In the genomic region with DNA sequence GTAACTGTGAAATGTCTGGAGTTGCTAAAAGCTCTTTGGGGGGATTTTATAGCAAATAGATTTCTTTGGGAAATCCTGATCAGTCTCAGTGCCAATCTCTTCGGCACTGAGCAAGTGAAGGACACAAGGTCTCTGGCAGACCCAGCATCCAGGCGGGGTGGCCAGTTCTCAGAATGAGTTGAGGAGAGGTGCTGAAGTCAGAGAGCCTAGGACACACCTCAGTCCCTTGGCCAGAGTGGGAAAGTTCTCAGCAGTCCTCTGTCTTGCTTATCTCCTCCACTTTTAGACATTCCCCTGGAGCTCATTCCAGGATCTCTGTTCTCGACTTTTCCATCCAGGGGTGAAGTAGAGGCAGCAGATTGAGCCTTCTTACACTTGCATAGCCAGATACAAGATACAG, we compare ENCODE assay signal across 26 cellular contexts. TPM values are rescaled to one million over a fixed set of nuclear protein-coding genes. Genes with fewer than 3 reads are reported as not detected.
"Had no signal": no experiment of that assay in that cellular context is flagged by ENCODE, and none has a peak within 500 bp of the region (broad histone marks: within the 10 kb centered on the region; RNA-seq: fewer than 3 reads in every experiment).

No MANE protein-coding gene starts in this region.

- DNase-seq: activated CD4-positive, alpha-beta memory T cell treated with anti-CD3 and anti-CD28 coated beads, Interleukin-2, amount 10 ng/mL, durations not matched to agents 7 days and 5 days; activated CD4-positive, alpha-beta T cell treated with anti-CD3 and anti-CD28 coated beads, Interleukin-2, amount 10 ng/mL, durations not matched to agents 7 days and 5 days; activated CD4-positive, CD25-positive, alpha-beta regulatory T cell; activated gamma-delta T cell; activated naive CD4-positive, alpha-beta T cell treated with anti-CD3 and anti-CD28 coated beads for 36 hours; activated T-cell treated with anti-CD3 and anti-CD28 coated beads for 4 hours; activated T-cell treated with anti-CD3 and anti-CD28 coated beads, Interleukin-2, amount 50 U/mL, for 48 hours; amygdala; Kasumi-1; NCI-H1105 treated with DMSO at 0.1 percent for 48 hours; NCI-H146; NCI-H1930; NCI-H2171 treated with DMSO at 0.1 percent for 48 hours; NCI-H226; NCI-H526 treated with DMSO at 0.1 percent for 48 hours; NCI-H82; OCI-M1; RPMI8226; T-cell; T-helper 2 cell; T1000 had no signal

- H3K4me3 ChIP-seq: SK-N-MC had no signal

- ATAC-seq: activated T-helper 17 cell treated with anti-CD3 and anti-CD28 coated beads, Interleukin-2, amount 50 U/mL, for 72 hours; Panc1; Right ventricle myocardium inferior; T-cell had no signal

- H3K27ac ChIP-seq: SK-N-MC had no signal

RNA-seq across cellular contexts. Expression of a gene that starts 6.7 kb away (rescaled TPM):
- total RNA-seq: activated CD8-positive, alpha-beta memory T cell treated with anti-CD3 and anti-CD28 coated beads for 36 hours had no signal
